ENCODE assay signal across 21 cellular contexts in genomic region chr1:56551691-56552090, GRCh38. TPM values are rescaled to one million over a fixed set of nuclear protein-coding genes. Genes with fewer than 3 reads are reported as not detected.
A peak's percentile ranks its signal among the peaks of the same experiment; 100 is the strongest.
DNase-seq lines count a peak whose midpoint lies in the region; ATAC-seq and TF ChIP-seq lines count a peak whose summit lies in the region.
"Had no signal": no experiment of that assay in that cellular context is flagged by ENCODE, and none has a peak within 500 bp of the region (broad histone marks: within the 10 kb centered on the region; RNA-seq: fewer than 3 reads in every experiment).

No MANE protein-coding gene starts in this region.

- H3K27ac ChIP-seq in GM23248 (no peak overlapping the region), PC-3 (ENCODE audit: low read length) (no peak overlapping the region), gastroesophageal sphincter (no peak overlapping the region)
- H3K27ac ChIP-seq: lower lobe of right lung, sigmoid colon had no signal

- H3K36me3 ChIP-seq in GM23248 (ENCODE audit: low read depth): 0 out of 2 replicates have a peak, but pooled peaks cover 6% of the 10 kb centered on the region
- H3K36me3 ChIP-seq in PC-3 (ENCODE audit: low read depth, low read length): no peaks in the 10 kb centered on the region
- no peaks in the 10 kb centered on the region for H3K36me3 ChIP-seq in gastroesophageal sphincter
- H3K36me3 ChIP-seq: lower lobe of right lung, sigmoid colon had no signal

- H3K9me3 ChIP-seq in GM23248 (ENCODE audit: low read depth) (no peaks in the 10 kb centered on the region), PC-3 (ENCODE audit: low read length) (no peaks in the 10 kb centered on the region), gastroesophageal sphincter (no peaks in the 10 kb centered on the region)
- H3K9me3 ChIP-seq: lower lobe of right lung, sigmoid colon had no signal

- 96 to 97% methylated on average over 3 of the region's 3 CpGs for WGBS in GM23248 (ENCODE audit: low coverage in 1 of 2, low lambda C conversion rate in 2 of 2, missing lambda C conversion rate in 2 of 2), 2 experiments
- WGBS in gastroesophageal sphincter (ENCODE audit: low coverage in 1 of 2), 2 donors: 73 to 81% methylated on average over 3 of the region's 3 CpGs

- POLR2A ChIA-PET in PC-3 (lab: Charles Lee; ENCODE audit: unreplicated experiment): no interaction called here

- TF ChIP-seq POLR2A in gastroesophageal sphincter (IDR thresholded peaks at IDR 0.05): no peak

- H3K79me2 ChIP-seq in GM23248 (ENCODE audit: insufficient read depth) (peaks cover 98% of the 10 kb centered on the region), PC-3 (ENCODE audit: low read length) (peaks cover 85% of the 10 kb centered on the region)

- in situ Hi-C loops in GM23248 (cut with MboI): no loop called here

- CTCF ChIA-PET in PC-3 (lab: Charles Lee): no interaction called here

- no TSS peak for BruUV-seq in PC-3 (replicated peaks; lab: Mats Ljungman, UMichigan)

- H3K4me3 ChIP-seq in GM23248: no peak overlapping the region
- no peak overlapping the region for H3K4me3 ChIP-seq in PC-3 (ENCODE audit: low read length)
- no peak overlapping the region for H3K4me3 ChIP-seq in gastroesophageal sphincter
- H3K4me3 ChIP-seq: lower lobe of right lung, sigmoid colon had no signal

- peak; percentile 43 for DNase-seq in D341Med (ENCODE audit: low spot score)
- peak; percentile 33 for DNase-seq in NCI-H1092 treated with DMSO at 0.1 percent for 48 hours (lab: John Stamatoyannopoulos, UW)
- peak in 39 of 58 donors; percentile 5 to 85 (median 45) for DNase-seq in anterior cingulate cortex (lab: John Stamatoyannopoulos, UW)
- peak; percentile 49 for DNase-seq in myocyte (ENCODE audit: low read depth)
- DNase-seq in GM23248: no peak
- DNase-seq in PC-3: no peak
- DNase-seq: activated CD8-positive, alpha-beta memory T cell treated with anti-CD3 and anti-CD28 coated beads, Interleukin-2, amount 50 U/mL, for 4 hours; activated naive CD4-positive, alpha-beta T cell treated with anti-CD3 and anti-CD28 coated beads for 36 hours; central memory CD4-positive, alpha-beta T cell; endodermal cell; IMR-90; lower lobe of right lung; NCI-H774; nephron progenitor cell; SHP77 treated with DMSO at 0.1 percent for 48 hours; sigmoid colon; stimulated activated CD4-positive, alpha-beta T cell treated with anti-CD3 and anti-CD28 coated beads, Interleukin-2, amount 100 ng/mL, for 48 hours; stimulated activated CD8-positive, alpha-beta memory T cell treated with anti-CD3 and anti-CD28 coated beads, Interleukin-4, amount 100 ng/mL, for 48 hours; T-helper 2 cell had no signal

- H3F3A ChIP-seq in GM23248 (ENCODE audit: insufficient read depth) (peaks cover 4% of the 10 kb centered on the region; the same call in 1 of the 2 replicates), PC-3 (ENCODE audit: low read length, unreplicated experiment) (no peaks in the 10 kb centered on the region)

- intact Hi-C loops in PC-3 (cut with micrococcal nuclease): no loop called here

- no peak for ATAC-seq in GM18870 (IDR thresholded peaks at IDR 0.05; ENCODE audit: unreplicated experiment)
- no peak for ATAC-seq in PC-3
- ATAC-seq in gastroesophageal sphincter: no peak
- ATAC-seq: lower lobe of right lung had no signal

- TF ChIP-seq EP300 in gastroesophageal sphincter (IDR thresholded peaks at IDR 0.05): no peak

- H3K9me2 ChIP-seq in GM23248 (ENCODE audit: insufficient read depth) (no peaks in the 10 kb centered on the region), PC-3 (replicated peaks; ENCODE audit: low read length) (no peaks in the 10 kb centered on the region)

- no peak for TF ChIP-seq CTCF in PC-3 (conservative IDR thresholded peaks at IDR 0.05; ENCODE audit: low read depth, low read length)
- no peak for TF ChIP-seq CTCF in gastroesophageal sphincter (IDR thresholded peaks at IDR 0.05)

- H4K20me1 ChIP-seq in GM23248 (ENCODE audit: insufficient read depth): peaks cover 44% of the 10 kb centered on the region
- 0 out of 2 replicates have a peak, but pooled peaks cover 10% of the 10 kb centered on the region for H4K20me1 ChIP-seq in PC-3 (ENCODE audit: low read length)

- H3K27me3 ChIP-seq in GM23248 (replicated peaks; ENCODE audit: insufficient read depth) (no peaks in the 10 kb centered on the region), PC-3 (ENCODE audit: low read length) (no peaks in the 10 kb centered on the region), gastroesophageal sphincter (no peaks in the 10 kb centered on the region)
- H3K27me3 ChIP-seq: sigmoid colon had no signal

- no peak overlapping the region for H2AFZ ChIP-seq in GM23248
- H2AFZ ChIP-seq in PC-3 (ENCODE audit: low read length): no peak overlapping the region

- H3K9ac ChIP-seq in GM23248 (no peak overlapping the region), PC-3 (ENCODE audit: low read length) (no peak overlapping the region)

- H3K4me2 ChIP-seq in GM23248 (ENCODE audit: unreplicated experiment) (no peak overlapping the region), PC-3 (ENCODE audit: low read length) (no peak overlapping the region)

- 0 out of 2 replicates have a peak, but pooled peaks cover 4% of the 10 kb centered on the region for H3K4me1 ChIP-seq in GM23248 (ENCODE audit: insufficient read depth)
- peaks cover 24% of the 10 kb centered on the region for H3K4me1 ChIP-seq in PC-3 (ENCODE audit: insufficient read depth, low read length)
- H3K4me1 ChIP-seq in gastroesophageal sphincter: peaks cover 5 to 89% (median 25%) of the 10 kb centered on the region in 3 donors

RNA-seq across cellular contexts. Expression of gene PLPP3, which starts 27.7 kb away (rescaled TPM):
- 8.5 and 27.5 TPM in 2 replicates for total RNA-seq in myocyte
- polyA plus RNA-seq in myocyte (2012): 6.4 TPM
- total RNA-seq in GM23248 (2014; rRNA removed; shearing (Covaris generic)): 156 and 159 TPM in 2 replicates
- 79.5 and 80.1 TPM in 2 replicates for polyA plus RNA-seq in GM23248 (2016; fragmentation: Nextera tagmentation; extraction: Ambion mirVana)
- total RNA-seq in PC-3 (2014; rRNA removed): 32.8 and 41.0 TPM in 2 replicates
- 100 to 1,000 TPM; 127 to 219 (median 164) TPM for total RNA-seq in gastroesophageal sphincter
- total RNA-seq: activated naive CD4-positive, alpha-beta T cell treated with anti-CD3 and anti-CD28 coated beads for 36 hours had no signal

Comparison
In these comparisons a context has a peak if more than half of its experiments do, and no peak if none do; other contexts are left out.
1. DNase-seq: peak in D341Med (single experiment), NCI-H1092 treated with DMSO at 0.1 percent for 48 hours (single experiment), anterior cingulate cortex (39 of 58) and myocyte (single experiment); none in GM23248 (single experiment) and PC-3 (single experiment).